ENCODE assay signal across 1 cellular context in genomic region chr2:186570587-186570986, GRCh38.
TF ChIP-seq lines count a peak whose summit lies in the region.

No MANE protein-coding gene starts in this region.

TF ChIP-seq in SK-N-SH, 30 proteins besides CTCF, POLR2A, EP300 and RAD21 (continued from another document):
- TF ChIP-seq PBX3 (IDR thresholded peaks at IDR 0.05) (peak; percentile 70), USF1 (IDR thresholded peaks at IDR 0.05; ENCODE audit: borderline replicate concordance, low read depth) (no peak), GATA2 (CRISPR knock-in tag; IDR thresholded peaks at IDR 0.05) (no peak), MAX (IDR thresholded peaks at IDR 0.05; ENCODE audit: low read depth) (no peak), RFX5 (IDR thresholded peaks at IDR 0.05; ENCODE audit: low read length) (no peak), TCF12 (IDR thresholded peaks at IDR 0.05) (0 out of 2 replicates have a peak, but pooled peaks have one; percentile 12), FOSL2 (IDR thresholded peaks at IDR 0.05; ENCODE audit: borderline replicate concordance, low read depth) (peak; percentile 72; the same call in 1 of the 2 replicates), GABPA (IDR thresholded peaks at IDR 0.05; ENCODE audit: low read depth) (no peak), NRF1 (IDR thresholded peaks at IDR 0.05; ENCODE audit: low read depth, low read length) (no peak)
TF ChIP-seq in SK-N-SH: peak in this region for 4.
